In genomic region chr2:26469092-26469710, GRCh38 we compare ENCODE assay signal across 8 cellular contexts. TPM values are rescaled to one million over a fixed set of nuclear protein-coding genes. Genes with fewer than 3 reads are reported as not detected.
DNase-seq lines count a peak whose midpoint lies in the region; ATAC-seq, FAIRE-seq and TF ChIP-seq lines count a peak whose summit lies in the region.

No MANE protein-coding gene starts in this region.

- FAIRE-seq in GM12891 (lab: Jason Lieb, UNC), result peak; percentile 97

- no peak for TF ChIP-seq POLR2A in GM12891 (IDR thresholded peaks at IDR 0.05; ENCODE audit: low read depth, low read length)

- H3K79me2 ChIP-seq in smooth muscle cell (ENCODE audit: low read depth), result no peaks in the 10 kb centered on the region

- DNase-seq in AG04450 (ENCODE audit: low read depth, low spot score) (peak; percentile 13), GM12891 (ENCODE audit: insufficient read length, low spot score) (peak; percentile 81), NCI-H446 (lab: John Stamatoyannopoulos, UW) (peak; percentile 72 to 82), fibroblast of the aortic adventitia (ENCODE audit: low read depth) (peak; percentile 53), smooth muscle cell (lab: John Stamatoyannopoulos, UW; ENCODE audit: unreplicated experiment) (no peak), pons (ENCODE audit: low spot score) (no peak)
- peak; percentile 85 for DNase-seq in activated CD8-positive, alpha-beta memory T cell treated with anti-CD3 and anti-CD28 coated beads for 24 hours

- no peak overlapping the region for H3K9ac ChIP-seq in smooth muscle cell (ENCODE audit: low read depth)

- POLR2A ChIA-PET in AG04450 (lab: Yijun Ruan, JAX), result no interaction called here

- no peaks in the 10 kb centered on the region for H3F3A ChIP-seq in smooth muscle cell (ENCODE audit: low read depth)

- WGBS in smooth muscle cell (ENCODE audit: low lambda C conversion rate), result 20% methylated on average over 5 of the region's 5 CpGs

- CTCF ChIA-PET in AG04450 (lab: Charles Lee), result interaction anchor here (0.6 to 0.8 kb wide), 2 partner anchors 87 to 260 kb away, joined by 3 read pairs; no protein-coding TSS in a partner anchor

- H4K20me1 ChIP-seq in smooth muscle cell (ENCODE audit: low read depth), result no peaks in the 10 kb centered on the region

- H2AFZ ChIP-seq in smooth muscle cell (ENCODE audit: low read depth), result no peak overlapping the region

- H3K4me3 ChIP-seq in AG04450 (ENCODE audit: low read depth, low read length) (no peak overlapping the region), fibroblast of the aortic adventitia (ENCODE audit: low read depth, low read length) (no peak overlapping the region), smooth muscle cell (no peak overlapping the region)

- no peak overlapping the region for H3K4me2 ChIP-seq in smooth muscle cell

- no peak for ATAC-seq in GM19351 (IDR thresholded peaks at IDR 0.05; ENCODE audit: unreplicated experiment)

- H3K27me3 ChIP-seq in AG04450 (ENCODE audit: control insufficient read depth, insufficient read depth, low read length) (peaks cover 4% of the 10 kb centered on the region), smooth muscle cell (ENCODE audit: low read depth) (no peaks in the 10 kb centered on the region)

- TF ChIP-seq CTCF in AG04450 (IDR thresholded peaks at IDR 0.05; ENCODE audit: low read depth, low read length), result peak; percentile 72
- peak; percentile 66 for TF ChIP-seq CTCF in fibroblast of the aortic adventitia (IDR thresholded peaks at IDR 0.05; ENCODE audit: insufficient read depth, low read length)
- peak; percentile 77 for TF ChIP-seq CTCF in smooth muscle cell (IDR thresholded peaks at IDR 0.05; ENCODE audit: borderline replicate concordance, insufficient read depth, poor library complexity, severe bottlenecking)

- no peaks in the 10 kb centered on the region for H3K36me3 ChIP-seq in smooth muscle cell (ENCODE audit: low read depth)

- H3K27ac ChIP-seq in AG04450 (ENCODE audit: low read depth, low read length), result no peak overlapping the region
- no peak overlapping the region for H3K27ac ChIP-seq in smooth muscle cell (ENCODE audit: low read depth)

- H3K9me3 ChIP-seq in AG04450 (ENCODE audit: control insufficient read depth, insufficient read depth, low read length) (peaks cover 11% of the 10 kb centered on the region), smooth muscle cell (replicated peaks; ENCODE audit: low read depth) (no peaks in the 10 kb centered on the region)

- no peaks in the 10 kb centered on the region for H3K4me1 ChIP-seq in smooth muscle cell (ENCODE audit: low read depth)

TF ChIP-seq in GM12891, 5 proteins besides CTCF, POLR2A, EP300 and RAD21:
- TF ChIP-seq TAF1 (IDR thresholded peaks at IDR 0.05; ENCODE audit: low read depth, low read length), result no peak
- TF ChIP-seq SPI1 (IDR thresholded peaks at IDR 0.05; ENCODE audit: low read depth, low read length), result no peak
- no peak for TF ChIP-seq POLR2AphosphoS5 (IDR thresholded peaks at IDR 0.05; ENCODE audit: low read depth, low read length)
- no peak for TF ChIP-seq POU2F2 (IDR thresholded peaks at IDR 0.05; ENCODE audit: low read depth, low read length)
- no peak for TF ChIP-seq PAX5 (IDR thresholded peaks at IDR 0.05; ENCODE audit: insufficient read depth, low read length, severe bottlenecking)

RNA-seq across cellular contexts. Expression of gene OTOF, which starts 8.7 kb away (rescaled TPM):
- polyA plus RNA-seq in AG04450 (2011; rRNA removed), result not detected in 2 replicates
- not detected in 2 replicates for polyA minus RNA-seq in AG04450 (2011; rRNA and poly(A)+ RNA removed)
- 0.04 TPM for polyA plus RNA-seq in GM12891 (2012; ENCODE audit: low read depth, missing spikeins)
- not detected in 2 replicates for total RNA-seq in fibroblast of the aortic adventitia (ENCODE audit: low replicate concordance)
- total RNA-seq in smooth muscle cell, result not detected in 2 replicates
- polyA plus RNA-seq in smooth muscle cell, result 0.05 TPM in 1 of 2 replicates, not detected in the other

Comparison
In these comparisons a context has a peak if more than half of its experiments do, and no peak if none do; other contexts are left out.
1. DNase-seq: peak in AG04450 (single experiment), GM12891 (single experiment), NCI-H446 (2 of 2), activated CD8-positive, alpha-beta memory T cell treated with anti-CD3 and anti-CD28 coated beads for 24 hours (single experiment) and fibroblast of the aortic adventitia (single experiment); none in smooth muscle cell (single experiment) and pons (single experiment).
2. Peak in every context shown above with its lines, with median percentiles within 50 percentile points of each other: CTCF ChIP-seq.